ENCODE assay signal across 11 cellular contexts in genomic region chr6:36033935-36034334, GRCh38. TPM values are rescaled to one million over a fixed set of nuclear protein-coding genes. Genes with fewer than 3 reads are reported as not detected.
A peak's percentile ranks its signal among the peaks of the same experiment; 100 is the strongest.
DNase-seq lines count a peak whose midpoint lies in the region; ATAC-seq and TF ChIP-seq lines count a peak whose summit lies in the region.
"Had no signal": no experiment of that assay in that cellular context is flagged by ENCODE, and none has a peak within 500 bp of the region (broad histone marks: within the 10 kb centered on the region; RNA-seq: fewer than 3 reads in every experiment).

No MANE protein-coding gene starts in this region.

- H3K4me1 ChIP-seq in breast epithelium = peaks cover 0 to 6% of the 10 kb centered on the region in 2 donors
- peaks cover 50% of the 10 kb centered on the region for H3K4me1 ChIP-seq in muscle layer of colon (ENCODE audit: insufficient read depth, low read length)
- H3K4me1 ChIP-seq in thyroid gland = peaks cover 69 to 75% of the 10 kb centered on the region in 2 donors

- no peak for TF ChIP-seq POLR2A in breast epithelium (IDR thresholded peaks at IDR 0.05)
- no peak for TF ChIP-seq POLR2A in thyroid gland (IDR thresholded peaks at IDR 0.05)

- peaks cover 23% of the 10 kb centered on the region for H3K4me1 Mint-ChIP-seq in MCF 10A (ENCODE audit: insufficient read depth, unreplicated experiment)
- peaks cover 74% of the 10 kb centered on the region for H3K4me1 Mint-ChIP-seq in activated T-helper 1 cell treated with anti-CD3 and anti-CD28 coated beads, Interleukin-12 subunit alpha, Interleukin-12 subunit beta, Interleukin-2, Interleukin-4 antibody, amounts not matched to agents 30 ng/mL and 10 ng/mL and 1 ng/mL, durations not matched to agents 14 hours and 24 hours and 36 hours (ENCODE audit: low read depth)

- CTCF ChIA-PET in MCF 10A (lab: Yijun Ruan, JAX) = interaction anchor here (1.2 to 1.7 kb wide), 2 partner anchors 61 to 269 kb away, joined by 4 to 8 read pairs; no protein-coding TSS in a partner anchor

- H3K36me3 Mint-ChIP-seq in MCF 10A (ENCODE audit: insufficient read depth, unreplicated experiment) = no peaks in the 10 kb centered on the region
- peaks cover 2 to 26% of the 10 kb centered on the region in 2 donors for H3K36me3 Mint-ChIP-seq in activated naive CD4-positive, alpha-beta T cell treated with anti-CD3 and anti-CD28 coated beads, Interleukin-2, amount 50 U/mL, for 72 hours
- peaks cover 18% of the 10 kb centered on the region for H3K36me3 Mint-ChIP-seq in activated T-helper 1 cell treated with anti-CD3 and anti-CD28 coated beads, Interleukin-12 subunit alpha, Interleukin-12 subunit beta, Interleukin-2, Interleukin-4 antibody, amounts not matched to agents 30 ng/mL and 10 ng/mL and 1 ng/mL, durations not matched to agents 14 hours and 24 hours and 36 hours (ENCODE audit: low read depth)

- H3K9me3 ChIP-seq in breast epithelium (no peaks in the 10 kb centered on the region), muscle layer of colon (ENCODE audit: low read length) (no peaks in the 10 kb centered on the region), thyroid gland (no peaks in the 10 kb centered on the region)

- ATAC-seq in activated naive CD4-positive, alpha-beta T cell treated with anti-CD3 and anti-CD28 coated beads, Interleukin-2, amount 50 U/mL, for 72 hours = peak; percentile 83 to 85

- no peaks in the 10 kb centered on the region for H3K27me3 Mint-ChIP-seq in MCF 10A (ENCODE audit: insufficient read depth, unreplicated experiment)
- no peaks in the 10 kb centered on the region for H3K27me3 Mint-ChIP-seq in activated T-helper 1 cell treated with anti-CD3 and anti-CD28 coated beads, Interleukin-12 subunit alpha, Interleukin-12 subunit beta, Interleukin-2, Interleukin-4 antibody, amounts not matched to agents 30 ng/mL and 10 ng/mL and 1 ng/mL, durations not matched to agents 14 hours and 24 hours and 36 hours (ENCODE audit: insufficient read depth)

- POLR2A ChIA-PET in MCF 10A (lab: Yijun Ruan, JAX) = interaction anchor here (0.7 to 2.3 kb wide), 3 partner anchors 9 to 526 kb away, joined by 3 to 7 read pairs (median 5); no protein-coding TSS in a partner anchor

- H3K36me3 ChIP-seq in breast epithelium (no peaks in the 10 kb centered on the region), muscle layer of colon (ENCODE audit: insufficient read depth, low read length) (no peaks in the 10 kb centered on the region), thyroid gland (no peaks in the 10 kb centered on the region)

- no TSS peak for BruUV-seq in MCF 10A (replicated peaks; lab: Mats Ljungman, UMichigan)

- no peaks in the 10 kb centered on the region for H3K9me3 Mint-ChIP-seq in MCF 10A (ENCODE audit: unreplicated experiment)
- H3K9me3 Mint-ChIP-seq in activated naive CD4-positive, alpha-beta T cell treated with anti-CD3 and anti-CD28 coated beads, Interleukin-2, amount 50 U/mL, for 72 hours = no peaks in the 10 kb centered on the region
- H3K9me3 Mint-ChIP-seq in activated T-helper 1 cell treated with anti-CD3 and anti-CD28 coated beads, Interleukin-12 subunit alpha, Interleukin-12 subunit beta, Interleukin-2, Interleukin-4 antibody, amounts not matched to agents 30 ng/mL and 10 ng/mL and 1 ng/mL, durations not matched to agents 14 hours and 24 hours and 36 hours = no peaks in the 10 kb centered on the region

- H3K4me3 ChIP-seq in breast epithelium = no peak overlapping the region
- H3K4me3 ChIP-seq in muscle layer of colon (ENCODE audit: low read depth in 1 of 2, low read length in 2 of 2) = no peak overlapping the region
- H3K4me3 ChIP-seq in thyroid gland (replicated peaks in 1 of 3) = no peak overlapping the region

- H3K27ac ChIP-seq in breast epithelium = no peak overlapping the region
- peak overlapping the region; percentile 37 for H3K27ac ChIP-seq in muscle layer of colon (ENCODE audit: low read depth, low read length)
- peak overlapping the region in 2 of 3 donors; percentile 2 to 30 for H3K27ac ChIP-seq in thyroid gland
- H3K27ac ChIP-seq: parathyroid adenoma had no signal

- H3K27ac Mint-ChIP-seq in MCF 10A (ENCODE audit: low read depth, unreplicated experiment) = no peak overlapping the region
- H3K27ac Mint-ChIP-seq in activated naive CD4-positive, alpha-beta T cell treated with anti-CD3 and anti-CD28 coated beads, Interleukin-2, amount 50 U/mL, for 72 hours = no peak overlapping the region
- no peak overlapping the region for H3K27ac Mint-ChIP-seq in activated T-helper 1 cell treated with anti-CD3 and anti-CD28 coated beads, Interleukin-12 subunit alpha, Interleukin-12 subunit beta, Interleukin-2, Interleukin-4 antibody, amounts not matched to agents 30 ng/mL and 10 ng/mL and 1 ng/mL, durations not matched to agents 14 hours and 24 hours and 36 hours

- TF ChIP-seq CTCF in MCF 10A (IDR thresholded peaks at IDR 0.05; ENCODE audit: unreplicated experiment) = no peak
- no peak for TF ChIP-seq CTCF in breast epithelium (IDR thresholded peaks at IDR 0.05)
- no peak for TF ChIP-seq CTCF in thyroid gland (IDR thresholded peaks at IDR 0.05)

- intact Hi-C loops in MCF 10A (cut with micrococcal nuclease) (no loop called here), breast epithelium (cut with DNase I; ENCODE audit: low total_unique reads) (no loop called here), thyroid gland (cut with DNase I) (no loop called here), cardiac septum (cut with DNase I) (no loop called here)
- intact Hi-C loops in activated T-helper 1 cell treated with anti-CD3 and anti-CD28 coated beads, Interleukin-12 subunit alpha, Interleukin-12 subunit beta, Interleukin-2, Interleukin-4 antibody, amounts not matched to agents 30 ng/mL and 10 ng/mL and 1 ng/mL, durations not matched to agents 14 hours and 24 hours and 36 hours (cut with micrococcal nuclease) = no loop called here

- H3K27me3 ChIP-seq in breast epithelium (no peaks in the 10 kb centered on the region), muscle layer of colon (ENCODE audit: control insufficient read depth in 1 of 2, insufficient read depth in 2 of 2, low read length in 2 of 2) (no peaks in the 10 kb centered on the region), thyroid gland (no peaks in the 10 kb centered on the region)

- H3K4me3 Mint-ChIP-seq in MCF 10A (ENCODE audit: unreplicated experiment) = no peak overlapping the region
- no peak overlapping the region for H3K4me3 Mint-ChIP-seq in activated T-helper 1 cell treated with anti-CD3 and anti-CD28 coated beads, Interleukin-12 subunit alpha, Interleukin-12 subunit beta, Interleukin-2, Interleukin-4 antibody, amounts not matched to agents 30 ng/mL and 10 ng/mL and 1 ng/mL, durations not matched to agents 14 hours and 24 hours and 36 hours

- 62 to 72% methylated on average over 3 of the region's 3 CpGs for WGBS in thyroid gland, 2 donors

- DNase-seq in MCF 10A (ENCODE audit: unreplicated experiment) (peak; percentile 13), breast epithelium (ENCODE audit: low spot score in 2 of 2) (no peak), thyroid gland (peak in 1 of 2 donors; percentile 18), cardiac septum (ENCODE audit: low spot score) (no peak), middle frontal gyrus (ENCODE audit: extremely low spot score, low spot score) (no peak)
- DNase-seq in activated naive CD4-positive, alpha-beta T cell treated with anti-CD3 and anti-CD28 coated beads, Interleukin-2, amount 50 U/mL, for 72 hours (ENCODE audit: low spot score in 2 of 2) = peak in 1 of 2 donors; percentile 45
- DNase-seq in activated T-helper 1 cell treated with anti-CD3 and anti-CD28 coated beads, Interleukin-12 subunit alpha, Interleukin-12 subunit beta, Interleukin-2, Interleukin-4 antibody, amounts not matched to agents 30 ng/mL and 10 ng/mL and 1 ng/mL, durations not matched to agents 14 hours and 24 hours and 36 hours (ENCODE audit: low spot score) = no peak
- DNase-seq: glutamatergic neuron, NCI-H524 had no signal

- no peak overlapping the region for H3K9ac ChIP-seq in muscle layer of colon (ENCODE audit: low read length)
- H3K9ac ChIP-seq: parathyroid adenoma had no signal

RNA-seq across cellular contexts. Expression of gene MAPK14, which starts 6.3 kb away (rescaled TPM):
- total RNA-seq in MCF 10A (2022) (42.9 and 46.2 TPM in 2 replicates), breast epithelium (10 to 100 TPM; 72.8 to 85.6 (median 81.3) TPM), thyroid gland (100 to 1,000 TPM in 3 of 4 donors, 10 to 100 TPM in 1; 85.2 to 201 (median 124) TPM), cardiac septum (25.6 TPM)
- total RNA-seq in activated naive CD4-positive, alpha-beta T cell treated with anti-CD3 and anti-CD28 coated beads, Interleukin-2, amount 50 U/mL, for 72 hours = 10 to 100 TPM; 45.3 to 51.5 TPM
- 41.3 and 49.7 TPM in 2 replicates for total RNA-seq in activated T-helper 1 cell treated with anti-CD3 and anti-CD28 coated beads, Interleukin-12 subunit alpha, Interleukin-12 subunit beta, Interleukin-2, Interleukin-4 antibody, amounts not matched to agents 30 ng/mL and 10 ng/mL and 1 ng/mL, durations not matched to agents 14 hours and 24 hours and 36 hours

RNA-seq across cellular contexts. Expression of gene SLC26A8, which starts 9.5 kb away (rescaled TPM):
- total RNA-seq in MCF 10A (2022) (not detected in 2 replicates), breast epithelium (under 1 TPM in 2 of 3 donors, not detected in 1; 0.29 to 0.48 TPM), thyroid gland (under 1 TPM; 0.13 to 0.89 (median 0.60) TPM), cardiac septum (0.13 TPM)
- total RNA-seq in activated naive CD4-positive, alpha-beta T cell treated with anti-CD3 and anti-CD28 coated beads, Interleukin-2, amount 50 U/mL, for 72 hours = under 1 TPM in 1 of 2 donors, not detected in 1; 0.25 TPM
- not detected in 2 replicates for total RNA-seq in activated T-helper 1 cell treated with anti-CD3 and anti-CD28 coated beads, Interleukin-12 subunit alpha, Interleukin-12 subunit beta, Interleukin-2, Interleukin-4 antibody, amounts not matched to agents 30 ng/mL and 10 ng/mL and 1 ng/mL, durations not matched to agents 14 hours and 24 hours and 36 hours

Comparison
In these comparisons a context has a peak if more than half of its experiments do, and no peak if none do; other contexts are left out.
1. H3K27ac ChIP-seq: peak in muscle layer of colon (single experiment) and thyroid gland (2 of 3); none in breast epithelium (0 of 2).